In the genomic region with DNA sequence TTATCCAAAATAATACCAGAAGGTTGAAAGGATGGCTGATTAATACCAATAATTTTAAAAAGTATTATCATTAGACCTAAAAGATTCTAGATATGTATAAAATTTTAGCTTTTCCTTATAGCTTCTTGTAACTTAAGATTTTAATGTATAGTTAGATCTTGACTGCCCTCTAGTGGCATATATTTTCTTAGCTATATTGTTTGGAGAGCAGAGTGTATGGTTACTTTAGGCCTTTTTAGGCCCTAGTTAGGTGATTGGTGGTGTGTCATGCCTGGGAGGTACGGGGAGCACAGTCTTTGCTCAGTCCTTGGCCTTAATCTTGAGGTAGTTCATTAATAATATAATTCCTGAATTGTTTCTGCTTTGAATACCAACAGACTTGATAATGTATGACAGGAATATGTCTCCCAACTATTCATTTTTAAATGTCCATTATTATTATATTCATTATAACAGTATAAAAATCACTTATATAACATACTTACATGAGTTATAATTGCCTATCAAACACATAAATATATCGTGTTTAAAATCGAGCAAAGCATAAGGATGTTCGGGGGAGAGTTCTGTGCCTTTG, we compare ENCODE assay signal across 8 cellular contexts.
DNase-seq lines count a peak whose midpoint lies in the region; ATAC-seq and TF ChIP-seq lines count a peak whose summit lies in the region.

No MANE protein-coding gene starts in this region.

- H3K27me3 ChIP-seq in OCI-LY1 (ENCODE audit: insufficient read depth, low read length): no peaks in the 10 kb centered on the region

- H3K4me1 ChIP-seq in OCI-LY1 (ENCODE audit: insufficient read depth, low read length, severe bottlenecking): no peaks in the 10 kb centered on the region

- H3K36me3 Mint-ChIP-seq in activated T-cell treated with anti-CD3 and anti-CD28 coated beads, Interleukin-2, amount 50 U/mL, for 4 hours (ENCODE audit: insufficient read depth): no peaks in the 10 kb centered on the region
- H3K36me3 Mint-ChIP-seq in mesothelial cell of epicardium: peaks cover 7% of the 10 kb centered on the region

- no peaks in the 10 kb centered on the region for H3K9me2 ChIP-seq in OCI-LY1 (ENCODE audit: low read depth, low read length)

- H3K27ac ChIP-seq in OCI-LY1 (ENCODE audit: low read depth, low read length, poor library complexity, severe bottlenecking): no peak overlapping the region

- H3K27ac Mint-ChIP-seq in mesothelial cell of epicardium: no peak overlapping the region

- no peaks in the 10 kb centered on the region for H4K20me1 ChIP-seq in OCI-LY1 (ENCODE audit: insufficient read depth, low read length)

- DNase-seq in activated T-cell treated with anti-CD3 and anti-CD28 coated beads, Interleukin-2, amount 50 U/mL, for 4 hours: no peak
- no peak for DNase-seq in activated T-cell treated with anti-CD3 and anti-CD28 coated beads, Interleukin-2, amount 50 U/mL, for 1 hour
- DNase-seq in Jurkat, Clone E6-1 (ENCODE audit: low read depth, low spot score): peak; percentile 71
- DNase-seq in choroid plexus epithelial cell (ENCODE audit: low read depth) (peak; percentile 84), mesothelial cell of epicardium (ENCODE audit: low spot score in 2 of 2, unreplicated experiment in 2 of 2) (no peak)

- H2AFZ ChIP-seq in OCI-LY1 (ENCODE audit: low read length): no peak overlapping the region

- no peak overlapping the region for H3K4me3 Mint-ChIP-seq in activated T-cell treated with anti-CD3 and anti-CD28 coated beads, Interleukin-2, amount 50 U/mL, for 4 hours
- no peak overlapping the region for H3K4me3 Mint-ChIP-seq in mesothelial cell of epicardium

- peaks cover 5% of the 10 kb centered on the region for H3K9me3 Mint-ChIP-seq in activated T-cell treated with anti-CD3 and anti-CD28 coated beads, Interleukin-2, amount 50 U/mL, for 4 hours
- H3K9me3 Mint-ChIP-seq in mesothelial cell of epicardium: peaks cover 12% of the 10 kb centered on the region

- no peaks in the 10 kb centered on the region for H3F3A ChIP-seq in OCI-LY1 (ENCODE audit: insufficient read depth, low read length)

- ATAC-seq in activated T-cell treated with anti-CD3 and anti-CD28 coated beads, Interleukin-2, amount 50 U/mL, for 4 hours: peak; percentile 48 to 58
- peak; percentile 81 for ATAC-seq in GM21786 (IDR thresholded peaks at IDR 0.05; ENCODE audit: unreplicated experiment)
- ATAC-seq in GM19324 (IDR thresholded peaks at IDR 0.05; ENCODE audit: low FRiP score, unreplicated experiment): no peak

- H3K36me3 ChIP-seq in OCI-LY1 (ENCODE audit: insufficient read depth, low read length): no peaks in the 10 kb centered on the region

- no peak overlapping the region for H3K9ac ChIP-seq in OCI-LY1 (ENCODE audit: low read length)

- H3K4me2 ChIP-seq in OCI-LY1 (ENCODE audit: low read length): no peak overlapping the region

- H3K27me3 Mint-ChIP-seq in activated T-cell treated with anti-CD3 and anti-CD28 coated beads, Interleukin-2, amount 50 U/mL, for 4 hours (ENCODE audit: low read depth): peaks cover 10% of the 10 kb centered on the region
- H3K27me3 Mint-ChIP-seq in mesothelial cell of epicardium (ENCODE audit: low read depth): no peaks in the 10 kb centered on the region

- H3K79me2 ChIP-seq in OCI-LY1 (ENCODE audit: insufficient read depth, low read length): no peaks in the 10 kb centered on the region

- H3K4me1 Mint-ChIP-seq in activated T-cell treated with anti-CD3 and anti-CD28 coated beads, Interleukin-2, amount 50 U/mL, for 4 hours (ENCODE audit: low read depth): no peaks in the 10 kb centered on the region
- H3K4me1 Mint-ChIP-seq in mesothelial cell of epicardium: no peaks in the 10 kb centered on the region

- H3K9me3 ChIP-seq in OCI-LY1 (ENCODE audit: low read length): no peaks in the 10 kb centered on the region

- no peak overlapping the region for H3K4me3 ChIP-seq in Jurkat, Clone E6-1 (ENCODE audit: low read length)
- H3K4me3 ChIP-seq in OCI-LY1 (ENCODE audit: low read depth, low read length, poor library complexity, severe bottlenecking): no peak overlapping the region
- H3K4me3 ChIP-seq in choroid plexus epithelial cell (ENCODE audit: low read depth, low read length): no peak overlapping the region

- peak; percentile 64 for TF ChIP-seq CTCF in OCI-LY1 (IDR thresholded peaks at IDR 0.05; ENCODE audit: low read length)
- TF ChIP-seq CTCF in choroid plexus epithelial cell (conservative IDR thresholded peaks at IDR 0.05; ENCODE audit: low read depth, low read length): peak; percentile 63
- peak; percentile 88 for TF ChIP-seq CTCF in mesothelial cell of epicardium (IDR thresholded peaks at IDR 0.05; ENCODE audit: unreplicated experiment)

Comparison
In these comparisons a context has a peak if more than half of its experiments do, and no peak if none do; other contexts are left out.
1. DNase-seq: peak in Jurkat, Clone E6-1 (single experiment) and choroid plexus epithelial cell (single experiment); none in activated T-cell treated with anti-CD3 and anti-CD28 coated beads, Interleukin-2, amount 50 U/mL, for 4 hours (single experiment), activated T-cell treated with anti-CD3 and anti-CD28 coated beads, Interleukin-2, amount 50 U/mL, for 1 hour (single experiment) and mesothelial cell of epicardium (0 of 2).
2. Peak in every context shown above with its lines, with median percentiles within 50 percentile points of each other: CTCF ChIP-seq.